ENCODE assay signal across 8 cellular contexts in the genomic region with DNA sequence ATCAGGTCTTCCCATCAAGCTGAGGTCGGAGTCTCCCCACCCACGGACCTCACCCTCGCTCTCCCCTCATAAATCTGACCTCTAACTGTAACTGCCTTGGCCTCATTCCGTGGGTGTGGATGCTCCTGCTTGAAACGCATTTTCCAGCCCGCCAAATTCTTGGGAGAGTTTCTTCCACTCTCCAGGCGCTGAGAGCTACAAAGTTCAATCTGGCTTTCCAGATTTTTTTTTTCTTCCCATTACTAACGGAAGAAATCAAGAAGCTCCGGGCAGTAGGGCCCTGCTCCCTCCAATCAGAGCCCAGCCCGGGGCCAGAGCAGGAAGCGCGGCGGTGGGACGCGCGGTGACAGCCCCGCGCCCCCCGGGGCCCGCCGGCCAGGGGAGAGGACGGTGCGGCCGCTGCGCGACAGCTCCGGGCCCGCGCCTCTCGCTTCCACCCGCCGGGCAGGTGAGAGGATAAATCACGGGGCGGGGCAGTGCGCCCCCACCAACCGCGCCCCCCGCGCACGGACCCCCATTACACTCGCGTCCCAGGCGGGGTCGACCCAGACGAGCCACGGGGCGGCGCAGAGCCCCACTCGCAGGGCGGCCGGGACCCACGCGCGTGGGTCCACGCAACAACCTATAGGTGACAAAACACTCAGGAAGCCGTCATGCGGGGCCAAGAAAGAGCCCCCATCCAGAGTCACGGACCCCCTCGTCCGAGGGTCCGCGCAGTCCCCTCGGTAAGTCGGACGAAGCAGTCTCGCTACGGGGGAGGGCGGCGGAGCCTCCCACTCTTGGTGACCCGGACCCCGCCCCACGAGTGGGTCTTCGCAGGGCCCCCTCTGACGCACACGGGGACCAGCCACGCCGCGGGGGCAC. TPM values are rescaled to one million over a fixed set of nuclear protein-coding genes. Genes with fewer than 3 reads are reported as not detected.
A peak's percentile ranks its signal among the peaks of the same experiment; 100 is the strongest.
DNase-seq lines count a peak whose midpoint lies in the region; TF ChIP-seq lines count a peak whose summit lies in the region.

No MANE protein-coding gene starts in this region.

- DNase-seq in GM13977 (ENCODE audit: low spot score) (peak; percentile 35), T-helper 9 cell (peak; percentile 4), lung microvascular endothelial cell (ENCODE audit: low read depth in 2 of 2) (peak; percentile 54 to 60), transverse colon (peak; percentile 32), HuH-7 (ENCODE audit: low spot score) (no peak), globus pallidus (ENCODE audit: low spot score) (no peak)
- peak; percentile 9 for DNase-seq in effector CD4-positive, alpha-beta T cell
- DNase-seq in stimulated activated CD4-positive, alpha-beta T cell treated with anti-CD3 and anti-CD28 coated beads, Interleukin-2, amount 100 ng/mL, for 48 hours: no peak

- no peak for TF ChIP-seq EP300 in transverse colon (IDR thresholded peaks at IDR 0.05; ENCODE audit: low read depth)

- intact Hi-C loops in transverse colon (cut with DNase I; ENCODE audit: low total_unique reads): loop anchor here (10.0 kb wide), 1 partner anchor 164 kb away; no protein-coding TSS in a partner anchor

- H3K9me3 ChIP-seq in transverse colon: no peaks in the 10 kb centered on the region

- peak overlapping the region; percentile 51 to 95 (median 70) for H3K4me3 ChIP-seq in transverse colon

- no peaks in the 10 kb centered on the region for H3K27me3 ChIP-seq in transverse colon

- peak overlapping the region; percentile 93 to 98 (median 96) for H3K27ac ChIP-seq in transverse colon

- no peak for TF ChIP-seq POLR2A in transverse colon (IDR thresholded peaks at IDR 0.05)

- in situ Hi-C loops in GM13977 (cut with MboI; ENCODE audit: low pct_unique_long_range_greater_than_20kb, low sequenced_read_pairs, unreplicated experiment) (no loop called here), transverse colon (cut with MboI; ENCODE audit: low pct_ligation_motif_present in 1 of 4, low pct_unique_long_range_greater_than_20kb in 1 of 4, low sequenced_read_pairs in 3 of 4) (no loop called here)

- H3K4me1 ChIP-seq in transverse colon: peaks cover 2 to 43% (median 22%) of the 10 kb centered on the region in 4 donors

- WGBS in transverse colon (ENCODE audit: low coverage in 1 of 2), 2 donors: 4% methylated on average over 46 of the region's 78 CpGs; no CpG with 5 or more reads in 1 of the 2 donors

- H3K36me3 ChIP-seq in transverse colon: no peaks in the 10 kb centered on the region

- TF ChIP-seq CTCF in GM13977 (IDR thresholded peaks at IDR 0.05; ENCODE audit: extremely low read depth, insufficient read depth, missing control alignments) (no peak), transverse colon (IDR thresholded peaks at IDR 0.05) (no peak)

RNA-seq across cellular contexts. Expression of gene AFAP1, which starts 0.9 kb away (rescaled TPM):
- 22.4 and 29.8 TPM in 2 replicates for total RNA-seq in lung microvascular endothelial cell
- total RNA-seq in transverse colon: 10 to 100 TPM; 25.1 to 56.9 (median 26.4) TPM

Comparison
In these comparisons a context has a peak if more than half of its experiments do, and no peak if none do; other contexts are left out.
1. DNase-seq: peak in GM13977 (single experiment), T-helper 9 cell (single experiment), effector CD4-positive, alpha-beta T cell (single experiment), lung microvascular endothelial cell (2 of 2) and transverse colon (single experiment); none in HuH-7 (single experiment), globus pallidus (single experiment) and stimulated activated CD4-positive, alpha-beta T cell treated with anti-CD3 and anti-CD28 coated beads, Interleukin-2, amount 100 ng/mL, for 48 hours (0 of 2).